Comparison of ENCODE assay signal across 14 cellular contexts in genomic region chr15:90512281-90512680, GRCh38. TPM values are rescaled to one million over a fixed set of nuclear protein-coding genes. Genes with fewer than 3 reads are reported as not detected.
DNase-seq lines count a peak whose midpoint lies in the region; TF ChIP-seq lines count a peak whose summit lies in the region.
"Had no signal": no experiment of that assay in that cellular context is flagged by ENCODE, and none has a peak within 500 bp of the region (broad histone marks: within the 10 kb centered on the region; RNA-seq: fewer than 3 reads in every experiment).

No MANE protein-coding gene starts in this region.

- no peaks in the 10 kb centered on the region for H3K36me3 ChIP-seq in endodermal cell (ENCODE audit: control insufficient read depth, insufficient read depth, low read length)
- no peaks in the 10 kb centered on the region for H3K36me3 ChIP-seq in HAP-1 (replicated peaks)

- H3K4me1 Mint-ChIP-seq in endodermal cell (no peaks in the 10 kb centered on the region), mesothelial cell of epicardium (no peaks in the 10 kb centered on the region)

- no peak overlapping the region for H3K9ac ChIP-seq in endodermal cell (ENCODE audit: extremely low read depth, low read length, poor library complexity, severe bottlenecking)
- H3K9ac ChIP-seq: BLaER1 had no signal

- H3K36me3 Mint-ChIP-seq in endodermal cell (ENCODE audit: low read depth), result peaks cover 14% of the 10 kb centered on the region
- no peaks in the 10 kb centered on the region for H3K36me3 Mint-ChIP-seq in mesothelial cell of epicardium
- H3K36me3 Mint-ChIP-seq: CD4-positive, CD25-positive, alpha-beta regulatory T cell had no signal

- H3K27ac Mint-ChIP-seq in endodermal cell, result no peak overlapping the region
- H3K27ac Mint-ChIP-seq in mesothelial cell of epicardium, result no peak overlapping the region
- H3K27ac Mint-ChIP-seq: HFFc6 had no signal

- H3K27me3 ChIP-seq in endodermal cell (ENCODE audit: control insufficient read depth, insufficient read depth, low read length, poor library complexity, severe bottlenecking), result no peaks in the 10 kb centered on the region
- H3K27me3 ChIP-seq in HAP-1 (ENCODE audit: low read depth), result no peaks in the 10 kb centered on the region
- H3K27me3 ChIP-seq: BLaER1 had no signal

- in situ Hi-C loops in KBM-7 (cut with MboI; ENCODE audit: low pct_unique_long_range_greater_than_20kb, low sequenced_read_pairs), result no loop called here
- in situ Hi-C loops in HAP-1 (cut with MboI; ENCODE audit: low sequenced_read_pairs), result no loop called here

- DNase-seq in AG10803 (ENCODE audit: low read depth) (peak; percentile 12), KBM-7 (peak; percentile 52), MV-4-11 (lab: John Stamatoyannopoulos, UW) (peak; percentile 39), endodermal cell (no peak), mesothelial cell of epicardium (ENCODE audit: low spot score in 2 of 2, unreplicated experiment in 2 of 2) (no peak), HAP-1 (ENCODE audit: low spot score in 2 of 2) (no peak), AG08396 (ENCODE audit: low spot score) (no peak)
- DNase-seq: AML-193; CD4-positive, CD25-positive, alpha-beta regulatory T cell; DMS53; GF-D8; HCEC 1CT; HFFc6 had no signal

- H3K27me3 Mint-ChIP-seq in endodermal cell (ENCODE audit: insufficient read depth) (no peaks in the 10 kb centered on the region), mesothelial cell of epicardium (ENCODE audit: low read depth) (no peaks in the 10 kb centered on the region)
- H3K27me3 Mint-ChIP-seq: CD4-positive, CD25-positive, alpha-beta regulatory T cell had no signal

- H3K4me3 ChIP-seq in AG10803 (ENCODE audit: low read length), result no peak overlapping the region
- peak overlapping the region; percentile 47 for H3K4me3 ChIP-seq in endodermal cell (ENCODE audit: low read length)
- no peak overlapping the region for H3K4me3 ChIP-seq in HAP-1
- H3K4me3 ChIP-seq: BLaER1 had no signal

- TF ChIP-seq CTCF in AG10803 (conservative IDR thresholded peaks at IDR 0.05; ENCODE audit: low read length) (no peak), endodermal cell (conservative IDR thresholded peaks at IDR 0.05) (no peak), mesothelial cell of epicardium (IDR thresholded peaks at IDR 0.05; ENCODE audit: unreplicated experiment) (no peak)

- H3K27ac ChIP-seq in endodermal cell (ENCODE audit: low read depth, low read length), result no peak overlapping the region
- H3K27ac ChIP-seq: BLaER1 had no signal

- H3K4me1 ChIP-seq in endodermal cell (ENCODE audit: control insufficient read depth, insufficient read depth, low read length), result no peaks in the 10 kb centered on the region
- H3K4me1 ChIP-seq in HAP-1, result no peaks in the 10 kb centered on the region

- H3K9me3 ChIP-seq in endodermal cell (ENCODE audit: control insufficient read depth, low read length), result peaks cover 32% of the 10 kb centered on the region
- H3K9me3 ChIP-seq in HAP-1, result no peaks in the 10 kb centered on the region

- WGBS in endodermal cell (ENCODE audit: insufficient coverage in 1 of 2, insufficient read length in 1 of 2), 2 experiments, result 82 to 97% methylated on average over 2 of the region's 2 CpGs

- peaks cover 34% of the 10 kb centered on the region for H3K9me3 Mint-ChIP-seq in endodermal cell
- H3K9me3 Mint-ChIP-seq in mesothelial cell of epicardium, result peaks cover 7% of the 10 kb centered on the region
- H3K9me3 Mint-ChIP-seq: HFFc6 had no signal

- H3K4me3 Mint-ChIP-seq in endodermal cell (no peak overlapping the region), mesothelial cell of epicardium (no peak overlapping the region)
- H3K4me3 Mint-ChIP-seq: HFFc6 had no signal

RNA-seq across cellular contexts. Expression of gene CRTC3, which starts 17.4 kb away (rescaled TPM):
- 10 to 100 TPM; 17.3 to 21.9 TPM for total RNA-seq in endodermal cell
- 13.9 TPM for polyA plus RNA-seq in endodermal cell (2013, experiment 1 of 2)
- 12.7 TPM for polyA plus RNA-seq in endodermal cell (2013, experiment 2 of 2)
- 52.9 to 57.1 TPM (median 56.6 TPM) in 3 replicates for total RNA-seq in mesothelial cell of epicardium

Comparison
In these comparisons a context has a peak if more than half of its experiments do, and no peak if none do; other contexts are left out.
1. DNase-seq: peak in AG10803 (single experiment), KBM-7 (single experiment) and MV-4-11 (single experiment); none in endodermal cell (single experiment), mesothelial cell of epicardium (0 of 2), HAP-1 (0 of 2) and AG08396 (single experiment).